In genomic region chr2:85309699-85310321, GRCh38 we compare ENCODE assay signal across 8 cellular contexts. TPM values are rescaled to one million over a fixed set of nuclear protein-coding genes. Genes with fewer than 3 reads are reported as not detected.
DNase-seq lines count a peak whose midpoint lies in the region; ATAC-seq and TF ChIP-seq lines count a peak whose summit lies in the region.

No MANE protein-coding gene starts in this region.

- no peak for DNase-seq in Calu3
- DNase-seq in Karpas-422 = no peak
- DNase-seq in activated naive CD8-positive, alpha-beta T cell treated with anti-CD3 and anti-CD28 coated beads, Interleukin-2, amount 50 U/mL, for 24 hours = no peak
- no peak for DNase-seq in natural killer cell treated with Interleukin-12 subunit alpha and Interleukin-12 subunit beta and Interleukin-15 and Interleukin-18, amount 100 ng/mL, for 72 hours (ENCODE audit: low spot score)
- no peak for DNase-seq in GOT3 (lab: John Stamatoyannopoulos, UW)
- DNase-seq in ureter (ENCODE audit: low spot score) = no peak
- no peak for DNase-seq in coronary artery (ENCODE audit: low spot score)
- DNase-seq in middle frontal gyrus (ENCODE audit: extremely low spot score, low spot score) = no peak

- H3K4me3 ChIP-seq in Karpas-422 (ENCODE audit: low read length) (no peak overlapping the region), coronary artery (no peak overlapping the region)

- no peak for TF ChIP-seq CTCF in Calu3 (IDR thresholded peaks at IDR 0.05; ENCODE audit: unreplicated experiment)
- TF ChIP-seq CTCF in coronary artery (IDR thresholded peaks at IDR 0.05) = no peak

- peaks cover 6% of the 10 kb centered on the region for H3K36me3 Mint-ChIP-seq in Calu3 (ENCODE audit: insufficient read depth, unreplicated experiment)
- H3K36me3 Mint-ChIP-seq in activated naive CD8-positive, alpha-beta T cell treated with anti-CD3 and anti-CD28 coated beads, Interleukin-2, amount 50 U/mL, for 24 hours (ENCODE audit: low read depth) = peaks cover 8% of the 10 kb centered on the region
- H3K36me3 Mint-ChIP-seq in natural killer cell treated with Interleukin-12 subunit alpha and Interleukin-12 subunit beta and Interleukin-15 and Interleukin-18, amount 100 ng/mL, for 72 hours = no peaks in the 10 kb centered on the region

- H3K4me1 Mint-ChIP-seq in Calu3 (ENCODE audit: low read depth, unreplicated experiment) = peaks cover 31% of the 10 kb centered on the region
- peaks cover 31% of the 10 kb centered on the region for H3K4me1 Mint-ChIP-seq in activated naive CD8-positive, alpha-beta T cell treated with anti-CD3 and anti-CD28 coated beads, Interleukin-2, amount 50 U/mL, for 24 hours
- H3K4me1 Mint-ChIP-seq in natural killer cell treated with Interleukin-12 subunit alpha and Interleukin-12 subunit beta and Interleukin-15 and Interleukin-18, amount 100 ng/mL, for 72 hours (ENCODE audit: low read depth in 2 of 2) = peaks cover 30 to 32% of the 10 kb centered on the region in 2 donors

- peak overlapping the region; percentile 3 for H3K4me2 ChIP-seq in Karpas-422 (ENCODE audit: low read depth, low read length, poor library complexity, severe bottlenecking)

- peaks cover 28% of the 10 kb centered on the region for H3K4me1 ChIP-seq in Karpas-422 (ENCODE audit: low read length)

- H3K27me3 ChIP-seq in Karpas-422 (ENCODE audit: low read length) = no peaks in the 10 kb centered on the region

- H3K36me3 ChIP-seq in Karpas-422 (ENCODE audit: insufficient read depth, low read length) = no peaks in the 10 kb centered on the region; the same call in 1 of the 2 replicates

- H3K9me3 Mint-ChIP-seq in Calu3 (ENCODE audit: low read depth, unreplicated experiment) = no peaks in the 10 kb centered on the region
- no peaks in the 10 kb centered on the region for H3K9me3 Mint-ChIP-seq in activated naive CD8-positive, alpha-beta T cell treated with anti-CD3 and anti-CD28 coated beads, Interleukin-2, amount 50 U/mL, for 24 hours
- H3K9me3 Mint-ChIP-seq in natural killer cell treated with Interleukin-12 subunit alpha and Interleukin-12 subunit beta and Interleukin-15 and Interleukin-18, amount 100 ng/mL, for 72 hours = no peaks in the 10 kb centered on the region

- no TSS peak for BruUV-seq in Calu3 (replicated peaks; lab: Mats Ljungman, UMichigan)

- H3K27me3 Mint-ChIP-seq in Calu3 (ENCODE audit: unreplicated experiment) = peaks cover 12% of the 10 kb centered on the region
- no peaks in the 10 kb centered on the region for H3K27me3 Mint-ChIP-seq in activated naive CD8-positive, alpha-beta T cell treated with anti-CD3 and anti-CD28 coated beads, Interleukin-2, amount 50 U/mL, for 24 hours
- H3K27me3 Mint-ChIP-seq in natural killer cell treated with Interleukin-12 subunit alpha and Interleukin-12 subunit beta and Interleukin-15 and Interleukin-18, amount 100 ng/mL, for 72 hours = no peaks in the 10 kb centered on the region

- H3K27ac ChIP-seq in Karpas-422 (ENCODE audit: low read length) (no peak overlapping the region), coronary artery (peak overlapping the region in 1 of 2 donors; percentile 14)

- no peak overlapping the region for H3K9ac ChIP-seq in Karpas-422 (ENCODE audit: low read length)

- no peaks in the 10 kb centered on the region for H3K9me2 ChIP-seq in Karpas-422 (replicated peaks; ENCODE audit: insufficient read depth, low read length)

- intact Hi-C loops in Calu3 (cut with micrococcal nuclease; ENCODE audit: unreplicated experiment) = loop anchor here (10.0 kb wide), 1 partner anchor 815 kb away; no protein-coding TSS in a partner anchor

- no peak overlapping the region for H2AFZ ChIP-seq in Karpas-422 (ENCODE audit: low read length)

- H3K4me3 Mint-ChIP-seq in Calu3 (ENCODE audit: low read depth, unreplicated experiment) = no peak overlapping the region
- H3K4me3 Mint-ChIP-seq in activated naive CD8-positive, alpha-beta T cell treated with anti-CD3 and anti-CD28 coated beads, Interleukin-2, amount 50 U/mL, for 24 hours = peak overlapping the region; percentile 73
- peak overlapping the region; percentile 92 for H3K4me3 Mint-ChIP-seq in natural killer cell treated with Interleukin-12 subunit alpha and Interleukin-12 subunit beta and Interleukin-15 and Interleukin-18, amount 100 ng/mL, for 72 hours

- CTCF ChIA-PET in Calu3 (lab: Charles Lee) = interaction anchor here (0.6 kb wide), 1 partner anchor 975 kb away, joined by 4 read pairs; no protein-coding TSS in a partner anchor

- ATAC-seq in activated naive CD8-positive, alpha-beta T cell treated with anti-CD3 and anti-CD28 coated beads, Interleukin-2, amount 50 U/mL, for 24 hours = no peak
- ATAC-seq in natural killer cell treated with Interleukin-12 subunit alpha and Interleukin-12 subunit beta and Interleukin-15 and Interleukin-18, amount 100 ng/mL, for 72 hours = peak; percentile 66 to 77

- peaks cover 28% of the 10 kb centered on the region; the same call in 1 of the 2 replicates for H4K20me1 ChIP-seq in Karpas-422 (ENCODE audit: insufficient read depth, low read depth, low read length)

- no peaks in the 10 kb centered on the region for H3K79me2 ChIP-seq in Karpas-422 (ENCODE audit: low read length)

- no peaks in the 10 kb centered on the region for H3K9me3 ChIP-seq in Karpas-422 (ENCODE audit: low read length)

- H3K27ac Mint-ChIP-seq in Calu3 (ENCODE audit: unreplicated experiment) = peak overlapping the region; percentile 0
- H3K27ac Mint-ChIP-seq in activated naive CD8-positive, alpha-beta T cell treated with anti-CD3 and anti-CD28 coated beads, Interleukin-2, amount 50 U/mL, for 24 hours = peak overlapping the region; percentile 61
- peak overlapping the region; percentile 79 to 82 for H3K27ac Mint-ChIP-seq in natural killer cell treated with Interleukin-12 subunit alpha and Interleukin-12 subunit beta and Interleukin-15 and Interleukin-18, amount 100 ng/mL, for 72 hours

RNA-seq across cellular contexts. Expression of gene TGOLN2, which starts 18.0 kb away (rescaled TPM):
- total RNA-seq in Calu3 (2022) (154 and 171 TPM in 2 replicates), ureter (135 TPM)
- 130 and 150 TPM in 2 replicates for total RNA-seq in Karpas-422 (2014; rRNA removed; shearing (Covaris generic); ENCODE audit: low replicate concordance)
- 100 to 1,000 TPM; 133 to 174 TPM for total RNA-seq in natural killer cell treated with Interleukin-12 subunit alpha and Interleukin-12 subunit beta and Interleukin-15 and Interleukin-18, amount 100 ng/mL, for 72 hours

RNA-seq across cellular contexts. Expression of gene RETSAT, which starts 44.5 kb away (rescaled TPM):
- 40.6 and 47.2 TPM in 2 replicates for total RNA-seq in Calu3 (2022)
- 21.6 and 23.0 TPM in 2 replicates for total RNA-seq in Karpas-422 (2014; rRNA removed; shearing (Covaris generic); ENCODE audit: low replicate concordance)
- total RNA-seq in natural killer cell treated with Interleukin-12 subunit alpha and Interleukin-12 subunit beta and Interleukin-15 and Interleukin-18, amount 100 ng/mL, for 72 hours = 10 to 100 TPM; 25.5 to 32.7 TPM
- 39.6 TPM for total RNA-seq in ureter

RNA-seq across cellular contexts. Expression of gene ELMOD3, which starts 44.8 kb away (rescaled TPM):
- 12.9 and 15.5 TPM in 2 replicates for total RNA-seq in Calu3 (2022)
- total RNA-seq in Karpas-422 (2014; rRNA removed; shearing (Covaris generic); ENCODE audit: low replicate concordance) = 18.6 and 28.8 TPM in 2 replicates
- total RNA-seq in natural killer cell treated with Interleukin-12 subunit alpha and Interleukin-12 subunit beta and Interleukin-15 and Interleukin-18, amount 100 ng/mL, for 72 hours = 10 to 100 TPM; 19.8 to 19.9 TPM
- total RNA-seq in ureter = 23.3 TPM

Comparison
In these comparisons a context has a peak if more than half of its experiments do, and no peak if none do; other contexts are left out.
1. H3K27ac Mint-ChIP-seq: peak in every context shown above with its lines; median percentile 80 in natural killer cell treated with Interleukin-12 subunit alpha and Interleukin-12 subunit beta and Interleukin-15 and Interleukin-18, amount 100 ng/mL, for 72 hours; 61 in activated naive CD8-positive, alpha-beta T cell treated with anti-CD3 and anti-CD28 coated beads, Interleukin-2, amount 50 U/mL, for 24 hours; 0 in Calu3.